24 cellular contexts compared by ENCODE assay signal in genomic region chr20:62524486-62524885, GRCh38. TPM values are rescaled to one million over a fixed set of nuclear protein-coding genes. Genes with fewer than 3 reads are reported as not detected.
A peak's percentile ranks its signal among the peaks of the same experiment; 100 is the strongest.
DNase-seq lines count a peak whose midpoint lies in the region; ATAC-seq, FAIRE-seq and TF ChIP-seq lines count a peak whose summit lies in the region.
"Had no signal": no experiment of that assay in that cellular context is flagged by ENCODE, and none has a peak within 500 bp of the region (broad histone marks: within the 10 kb centered on the region; RNA-seq: fewer than 3 reads in every experiment).

No MANE protein-coding gene starts in this region.

- ATAC-seq in GM23338: peak; percentile 55
- no peak for ATAC-seq in GM18505 (IDR thresholded peaks at IDR 0.05; ENCODE audit: unreplicated experiment)
- no peak for ATAC-seq in gastroesophageal sphincter
- ATAC-seq: Right ventricle myocardium inferior had no signal

- H2BK120ac ChIP-seq in H1 (replicated peaks; ENCODE audit: low read depth, low read length): peak overlapping the region; percentile 11

- no peak for TF ChIP-seq EP300 in H1 (IDR thresholded peaks at IDR 0.05; ENCODE audit: borderline replicate concordance in 1 of 2, low read depth in 2 of 2, low read length in 2 of 2)
- no peak for TF ChIP-seq EP300 in gastroesophageal sphincter (IDR thresholded peaks at IDR 0.05)

- 0 out of 2 replicates have a peak overlapping the region, but pooled peaks have one; percentile 92 for H2BK15ac ChIP-seq in H1 (ENCODE audit: low read length)

- no peak overlapping the region for H3K14ac ChIP-seq in H1 (ENCODE audit: insufficient read length)

- H2AFZ ChIP-seq in GM23338 (peak overlapping the region; percentile 88), H1 (ENCODE audit: low read length) (peak overlapping the region; percentile 24; the same call in 1 of the 2 replicates)

- H3K9ac ChIP-seq in H1 (replicated peaks in 1 of 4; ENCODE audit: extremely low read depth in 1 of 4, low read depth in 3 of 4, low read length in 3 of 4): no peak overlapping the region

- H3K9me2 ChIP-seq in GM23338 (ENCODE audit: insufficient read depth): no peaks in the 10 kb centered on the region

- H3K27ac ChIP-seq in GM23338 (ENCODE audit: low read depth) (no peak overlapping the region), H1 (ENCODE audit: low read depth, low read length) (no peak overlapping the region), gastroesophageal sphincter (no peak overlapping the region)
- H3K27ac ChIP-seq: adrenal gland, epithelial cell of prostate, suprapubic skin had no signal

- H2BK20ac ChIP-seq in H1 (ENCODE audit: low read length): 0 out of 2 replicates have a peak overlapping the region, but pooled peaks have one; percentile 72

- no peak overlapping the region for H4K91ac ChIP-seq in H1 (replicated peaks; ENCODE audit: insufficient read length, low read length)

- no peak for TF ChIP-seq RAD21 in H1 (IDR thresholded peaks at IDR 0.05 in 1 of 2, conservative IDR thresholded peaks at IDR 0.05 in 1 of 2; ENCODE audit: low read depth in 2 of 2, low read length in 2 of 2)

- H3K18ac ChIP-seq in H1 (ENCODE audit: extremely low read depth, low read length): no peak overlapping the region; the same call in 1 of the 2 replicates

- H3K36me3 ChIP-seq in GM23338 (ENCODE audit: insufficient read depth) (no peaks in the 10 kb centered on the region), H1 (ENCODE audit: control insufficient read depth in 2 of 4, insufficient read depth in 4 of 4, low read length in 3 of 4) (no peaks in the 10 kb centered on the region), gastroesophageal sphincter (no peaks in the 10 kb centered on the region)
- H3K36me3 ChIP-seq: adrenal gland, suprapubic skin had no signal

- no peak overlapping the region for H3K23ac ChIP-seq in H1 (ENCODE audit: insufficient read length)

- H3K4me3 Mint-ChIP-seq in GM23338 (peak overlapping the region; percentile 37; the same call in 2 of the 3 replicates), nephron (peak overlapping the region in 2 of 3 experiments; percentile 29 to 35)
- H3K4me3 Mint-ChIP-seq: natural killer cell had no signal

- H3K4me1 Mint-ChIP-seq in GM23338 (peaks cover 21% of the 10 kb centered on the region), nephron (peaks cover 33% of the 10 kb centered on the region)
- H3K4me1 Mint-ChIP-seq: natural killer cell had no signal

- H3K79me1 ChIP-seq in H1 (ENCODE audit: low read depth, low read length): no peaks in the 10 kb centered on the region

- H4K8ac ChIP-seq in H1 (ENCODE audit: extremely low read depth, insufficient read depth, low read length): peak overlapping the region; percentile 73

- H3K4me1 ChIP-seq in GM23338 (ENCODE audit: insufficient read depth) (peaks cover 18% of the 10 kb centered on the region), H1 (replicated peaks in 1 of 4; ENCODE audit: control insufficient read depth in 3 of 4, insufficient read depth in 4 of 4, low read length in 3 of 4) (peaks cover 0 to 17% (median 11%) of the 10 kb centered on the region in 4 experiments; a peak in 6 of 7 replicates), gastroesophageal sphincter (peaks cover 0 to 15% (median 0%) of the 10 kb centered on the region in 3 donors)
- H3K4me1 ChIP-seq: adrenal gland, suprapubic skin had no signal

- 0 out of 2 replicates have a peak, but pooled peaks cover 3% of the 10 kb centered on the region for H3F3A ChIP-seq in GM23338 (replicated peaks; ENCODE audit: low read depth)

- H2AK5ac ChIP-seq in H1 (ENCODE audit: low read depth, low read length): no peak overlapping the region

- H3K4me2 ChIP-seq in GM23338: peak overlapping the region; percentile 75
- peak overlapping the region; percentile 16 to 51; a peak in 1 of 4 replicates for H3K4me2 ChIP-seq in H1 (ENCODE audit: insufficient read depth in 1 of 2, low read depth in 2 of 2, low read length in 2 of 2)

- no peak for FAIRE-seq in H1 (lab: Jason Lieb, UNC)
- FAIRE-seq: D721Med, GM12891, small intestine had no signal

- H4K20me1 ChIP-seq in GM23338 (replicated peaks; ENCODE audit: insufficient read depth): no peaks in the 10 kb centered on the region
- H4K20me1 ChIP-seq in H1 (replicated peaks in 1 of 2; ENCODE audit: control insufficient read depth in 1 of 2, insufficient read depth in 2 of 2, low read length in 2 of 2): no peaks in the 10 kb centered on the region

- peak overlapping the region; percentile 71; the same call in 1 of the 2 replicates for H2BK5ac ChIP-seq in H1 (ENCODE audit: low read depth, low read length)

- H3K23me2 ChIP-seq in H1 (ENCODE audit: low read depth, low read length): 0 out of 2 replicates have a peak, but pooled peaks cover 1% of the 10 kb centered on the region

- CTCF ChIA-PET in H1 (lab: Charles Lee; ENCODE audit: partially characterized antibody): interaction anchor here (0.8 to 4.1 kb wide), 6 partner anchors 9 to 267 kb away, joined by 3 to 14 read pairs (median 4); no protein-coding TSS in a partner anchor

- POLR2A ChIA-PET in H1 (lab: Charles Lee; ENCODE audit: partially characterized antibody): interaction anchor here (1.1 to 2.4 kb wide), 3 partner anchors 14 to 17 kb away, joined by 3 to 9 read pairs (median 5); no protein-coding TSS in a partner anchor

- H3K9me3 Mint-ChIP-seq in GM23338 (no peaks in the 10 kb centered on the region), nephron (no peaks in the 10 kb centered on the region)
- H3K9me3 Mint-ChIP-seq: activated T-helper 1 cell treated with anti-CD3 and anti-CD28 coated beads, Interleukin-12 subunit alpha, Interleukin-12 subunit beta, Interleukin-2, Interleukin-4 antibody, amounts not matched to agents 30 ng/mL and 10 ng/mL and 1 ng/mL, durations not matched to agents 14 hours and 24 hours and 36 hours; natural killer cell; T-cell had no signal

- H3K27ac Mint-ChIP-seq in GM23338: no peak overlapping the region
- H3K27ac Mint-ChIP-seq in nephron: peak overlapping the region; percentile 37 to 88 (median 64)
- H3K27ac Mint-ChIP-seq: natural killer cell, progenitor cell of endocrine pancreas, T-cell had no signal

- no peak overlapping the region for H3K56ac ChIP-seq in H1 (replicated peaks; ENCODE audit: insufficient read length, low read depth, low read length)

- WGBS in H1 (ENCODE audit: extremely low coverage in 1 of 2, insufficient coverage in 1 of 2, insufficient read length in 1 of 2, insufficient replicate concordance in 2 of 2, low coverage in 1 of 2, low lambda C conversion rate in 2 of 2, missing lambda C conversion rate in 1 of 2), 2 experiments: 32% methylated on average over 7 of the region's 7 CpGs; no CpG with 5 or more reads in 1 of the 2 experiments
- 10 to 18% methylated on average over 2 to 4 of the region's 7 CpGs for WGBS in gastroesophageal sphincter (ENCODE audit: low coverage in 1 of 2), 2 donors

- H3K36me3 Mint-ChIP-seq in GM23338 (ENCODE audit: low read depth): no peaks in the 10 kb centered on the region
- H3K36me3 Mint-ChIP-seq in nephron (ENCODE audit: low read depth): no peaks in the 10 kb centered on the region
- H3K36me3 Mint-ChIP-seq: natural killer cell, T-cell had no signal

- H3K9me3 ChIP-seq in H1 (ENCODE audit: insufficient read depth in 2 of 2, low read depth in 1 of 2, low read length in 1 of 2) (no peaks in the 10 kb centered on the region), gastroesophageal sphincter (no peaks in the 10 kb centered on the region)
- H3K9me3 ChIP-seq: adrenal gland, suprapubic skin had no signal

- DNase-seq in GM23338 (ENCODE audit: low spot score) (peak; percentile 57), NCI-H2227 treated with DMSO at 0.1 percent for 48 hours (lab: John Stamatoyannopoulos, UW) (peak; percentile 10), H1 (ENCODE audit: low read depth in 1 of 2, low spot score in 2 of 2) (no peak), medulla oblongata (ENCODE audit: extremely low spot score) (no peak)
- no peak for DNase-seq in stimulated activated CD4-positive, alpha-beta T cell treated with anti-CD3 and anti-CD28 coated beads, Interleukin-4, amount 100 ng/mL, for 1 hour
- DNase-seq: adrenal gland, natural killer cell, NCI-H187, small intestine had no signal

- H3K27me3 ChIP-seq in GM23338 (ENCODE audit: insufficient read depth) (no peaks in the 10 kb centered on the region), H1 (replicated peaks in 1 of 4; ENCODE audit: control insufficient read depth in 3 of 4, extremely low read depth in 1 of 4, insufficient read depth in 3 of 4, low read length in 3 of 4) (no peaks in the 10 kb centered on the region), gastroesophageal sphincter (peaks cover 52% of the 10 kb centered on the region)

- no peak for TF ChIP-seq CTCF in GM23338 (conservative IDR thresholded peaks at IDR 0.05; ENCODE audit: low read depth in 2 of 2)
- TF ChIP-seq CTCF in H1 (IDR thresholded peaks at IDR 0.05; ENCODE audit: control extremely low read depth in 1 of 3, insufficient read depth in 1 of 3, low read depth in 1 of 3, low read length in 3 of 3): no peak
- no peak for TF ChIP-seq CTCF in nephron (IDR thresholded peaks at IDR 0.05; ENCODE audit: unreplicated experiment in 3 of 3)
- no peak for TF ChIP-seq CTCF in gastroesophageal sphincter (IDR thresholded peaks at IDR 0.05)

- H3K79me2 ChIP-seq in GM23338 (replicated peaks; ENCODE audit: insufficient read depth) (no peaks in the 10 kb centered on the region), H1 (ENCODE audit: control insufficient read depth in 1 of 2, insufficient read depth in 2 of 2, low read length in 2 of 2) (no peaks in the 10 kb centered on the region)

- no peak overlapping the region for H4K5ac ChIP-seq in H1 (ENCODE audit: insufficient read length, low read depth, low read length)

- TF ChIP-seq POLR2A in H1 (IDR thresholded peaks at IDR 0.05; ENCODE audit: control extremely low read depth in 1 of 2, low read depth in 2 of 2, low read length in 2 of 2) (no peak), GM18505 (IDR thresholded peaks at IDR 0.05; ENCODE audit: borderline replicate concordance, extremely low read depth, insufficient read depth, insufficient read length) (no peak), gastroesophageal sphincter (IDR thresholded peaks at IDR 0.05) (no peak)

- peak overlapping the region; percentile 80; the same call in 1 of the 2 replicates for H2BK12ac ChIP-seq in H1 (ENCODE audit: low read depth, low read length)

- H3K27me3 Mint-ChIP-seq in GM23338 (ENCODE audit: insufficient read depth, low read depth, poor library complexity) (peaks cover 17% of the 10 kb centered on the region), nephron (ENCODE audit: low read depth) (peaks cover 44% of the 10 kb centered on the region)

- H3K4me3 ChIP-seq in GM23338 (peak overlapping the region; percentile 5; the same call in 1 of the 2 replicates), H1 (ENCODE audit: extremely low read depth in 1 of 4, insufficient read depth in 2 of 4, low read depth in 3 of 4, low read length in 4 of 4) (peak overlapping the region in 1 of 4 experiments; percentile 29; a peak in 1 of 8 replicates), gastroesophageal sphincter (no peak overlapping the region)
- H3K4me3 ChIP-seq: adrenal gland, lung, suprapubic skin had no signal

- H3K4ac ChIP-seq in H1 (replicated peaks; ENCODE audit: insufficient read length, low read depth, low read length): peak overlapping the region; percentile 4

RNA-seq across cellular contexts. Expression of gene GATA5, which starts 48.7 kb away (rescaled TPM):
- total RNA-seq in GM23338 (2014; rRNA removed; shearing (Covaris generic)): 0.73 and 1.2 TPM in 2 replicates
- 0.31 and 0.60 TPM in 2 replicates for polyA plus RNA-seq in GM23338 (2016; fragmentation: Nextera tagmentation; extraction: Ambion mirVana)
- 0.11 and 0.15 TPM in 2 replicates for total RNA-seq in H1 (2021; fragmentation: NEBNext Ultra II Directional; extraction: Animal tissue kit (Norgen Biotek cat#: 25700))
- polyA plus RNA-seq in H1 (2011; rRNA removed): 0.08 TPM in 2 replicates
- 0.10 TPM for polyA plus RNA-seq in H1 (2011; cell fraction: cytosol; rRNA removed)
- polyA plus RNA-seq in H1 (2011; cell fraction: nucleus; rRNA removed): 0.14 TPM
- polyA plus RNA-seq in H1 (2012, experiment 1 of 2): 0.11 to 0.17 TPM (median 0.12 TPM) in 3 of 4 replicates, not detected in the other
- polyA plus RNA-seq in H1 (2012, experiment 2 of 2): 0.12 TPM
- 0.08 TPM for polyA plus RNA-seq in H1 (2013, experiment 1 of 2)
- 0.07 TPM for polyA plus RNA-seq in H1 (2013, experiment 2 of 2)
- 0.05 and 0.06 TPM in 2 replicates for polyA minus RNA-seq in H1 (2011; rRNA and poly(A)+ RNA removed)
- not detected for polyA minus RNA-seq in H1 (2011; cell fraction: cytosol; rRNA and poly(A)+ RNA removed)
- polyA minus RNA-seq in H1 (2011; cell fraction: nucleus; rRNA and poly(A)+ RNA removed): not detected
- total RNA-seq in gastroesophageal sphincter: 1 to 10 TPM in 2 of 4 donors, under 1 TPM in 2; 0.31 to 2.2 (median 1.1) TPM
- total RNA-seq: activated CD8-positive, alpha-beta memory T cell treated with anti-CD3 and anti-CD28 coated beads for 36 hours; activated T-helper 1 cell treated with anti-CD3 and anti-CD28 coated beads, Interleukin-12 subunit alpha, Interleukin-12 subunit beta, Interleukin-2, Interleukin-4 antibody, amounts not matched to agents 30 ng/mL and 10 ng/mL and 1 ng/mL, durations not matched to agents 14 hours and 24 hours and 36 hours; dermis microvascular lymphatic vessel endothelial cell; MCF 10A; natural killer cell; T-cell had no signal

Comparison
In these comparisons a context has a peak if more than half of its experiments do, and no peak if none do; other contexts are left out.
1. DNase-seq: peak in GM23338 (single experiment) and NCI-H2227 treated with DMSO at 0.1 percent for 48 hours (single experiment); none in H1 (0 of 2), medulla oblongata (single experiment) and stimulated activated CD4-positive, alpha-beta T cell treated with anti-CD3 and anti-CD28 coated beads, Interleukin-4, amount 100 ng/mL, for 1 hour (single experiment).